ENCODE assay signal across 19 cellular contexts in genomic region chr3:45991341-45991740, GRCh38. TPM values are rescaled to one million over a fixed set of nuclear protein-coding genes. Genes with fewer than 3 reads are reported as not detected.
DNase-seq lines count a peak whose midpoint lies in the region; ATAC-seq and TF ChIP-seq lines count a peak whose summit lies in the region.
"Had no signal": no experiment of that assay in that cellular context is flagged by ENCODE, and none has a peak within 500 bp of the region (broad histone marks: within the 10 kb centered on the region; RNA-seq: fewer than 3 reads in every experiment).

No MANE protein-coding gene starts in this region.

- no peak for DNase-seq in CD4-positive, alpha-beta T cell
- DNase-seq in T-cell: no peak
- no peak for DNase-seq in esophagus muscularis mucosa (ENCODE audit: extremely low spot score)
- no peak for DNase-seq in sigmoid colon
- DNase-seq in DMS79 (lab: John Stamatoyannopoulos, UW): no peak
- no peak for DNase-seq in 8988T
- DNase-seq: activated T-cell treated with anti-CD3 and anti-CD28 coated beads for 4 hours; HCEC 1CT; NCI-H146; NCI-H446 treated with DMSO at 0.1 percent for 48 hours; stimulated activated naive CD4-positive, alpha-beta T cell had no signal

- TF ChIP-seq POLR2A in esophagus muscularis mucosa (IDR thresholded peaks at IDR 0.05; ENCODE audit: low read depth) (no peak), sigmoid colon (IDR thresholded peaks at IDR 0.05) (no peak)

- intact Hi-C loops in CD4-positive, alpha-beta T cell (cut with DNase I, micrococcal nuclease): loop anchor here (5.0 kb wide), 2 partner anchors 39 to 44 kb away; no protein-coding TSS in a partner anchor
- intact Hi-C loops in esophagus muscularis mucosa (cut with DNase I): no loop called here
- intact Hi-C loops in sigmoid colon (cut with DNase I): no loop called here

- H3K36me3 ChIP-seq in esophagus muscularis mucosa: no peaks in the 10 kb centered on the region
- H3K36me3 ChIP-seq in sigmoid colon: no peaks in the 10 kb centered on the region

- no peak overlapping the region for H3K4me3 Mint-ChIP-seq in CD4-positive, alpha-beta T cell
- H3K4me3 Mint-ChIP-seq in T-cell: peak overlapping the region in 1 of 3 donors; percentile 3

- TF ChIP-seq CTCF in CD4-positive, alpha-beta T cell (IDR thresholded peaks at IDR 0.05): no peak
- TF ChIP-seq CTCF in esophagus muscularis mucosa (IDR thresholded peaks at IDR 0.05): no peak
- TF ChIP-seq CTCF in sigmoid colon (IDR thresholded peaks at IDR 0.05): no peak

- H3K4me1 ChIP-seq in esophagus muscularis mucosa: peaks cover 86 to 91% (median 88%) of the 10 kb centered on the region in 4 donors
- H3K4me1 ChIP-seq in sigmoid colon: peaks cover 0 to 88% (median 83%) of the 10 kb centered on the region in 4 donors

- H3K4me3 ChIP-seq in esophagus muscularis mucosa: no peak overlapping the region
- no peak overlapping the region for H3K4me3 ChIP-seq in sigmoid colon
- H3K4me3 ChIP-seq: hepatocyte, SK-N-MC had no signal

- H3K36me3 Mint-ChIP-seq in CD4-positive, alpha-beta T cell (ENCODE audit: low read depth): peaks cover 14% of the 10 kb centered on the region
- H3K36me3 Mint-ChIP-seq in T-cell: peaks cover 33% of the 10 kb centered on the region

- no peaks in the 10 kb centered on the region for H3K9me3 ChIP-seq in CD4-positive, alpha-beta T cell (ENCODE audit: control insufficient read depth, low read length)
- H3K9me3 ChIP-seq in esophagus muscularis mucosa: no peaks in the 10 kb centered on the region
- H3K9me3 ChIP-seq in sigmoid colon: no peaks in the 10 kb centered on the region

- no peaks in the 10 kb centered on the region for H3K27me3 Mint-ChIP-seq in CD4-positive, alpha-beta T cell
- no peaks in the 10 kb centered on the region for H3K27me3 Mint-ChIP-seq in T-cell

- H3K27me3 ChIP-seq in CD4-positive, alpha-beta T cell (ENCODE audit: control insufficient read depth, insufficient read depth, low read length): no peaks in the 10 kb centered on the region
- no peaks in the 10 kb centered on the region for H3K27me3 ChIP-seq in esophagus muscularis mucosa
- H3K27me3 ChIP-seq in sigmoid colon: no peaks in the 10 kb centered on the region
- H3K27me3 ChIP-seq: hepatocyte had no signal

- no peaks in the 10 kb centered on the region for H3K9me3 Mint-ChIP-seq in CD4-positive, alpha-beta T cell
- H3K9me3 Mint-ChIP-seq in T-cell: no peaks in the 10 kb centered on the region
- H3K9me3 Mint-ChIP-seq: nephron had no signal

- ATAC-seq in CD4-positive, alpha-beta T cell (ENCODE audit: poor library complexity): no peak
- ATAC-seq in T-cell (replicated peaks in 1 of 4) (no peak), GM18498 (IDR thresholded peaks at IDR 0.05; ENCODE audit: unreplicated experiment) (no peak), HG02623 (IDR thresholded peaks at IDR 0.05; ENCODE audit: unreplicated experiment) (no peak)

- peak overlapping the region; percentile 92 for H3K27ac Mint-ChIP-seq in CD4-positive, alpha-beta T cell
- H3K27ac Mint-ChIP-seq in T-cell: peak overlapping the region; percentile 84
- H3K27ac Mint-ChIP-seq: nephron had no signal

- 77% methylated on average over 6 of the region's 6 CpGs for WGBS in esophagus muscularis mucosa
- WGBS in sigmoid colon, 2 donors: 72 to 87% methylated on average over 6 of the region's 6 CpGs

- CTCF ChIA-PET in CD4-positive, alpha-beta T cell (lab: Charles Lee): no interaction called here
- CTCF ChIA-PET in T-cell (lab: Charles Lee): interaction anchor here in 1 of 2 donors (0.7 kb wide), 2 partner anchors 33 to 44 kb away, joined by 3 read pairs; no protein-coding TSS in a partner anchor

- POLR2A ChIA-PET in CD4-positive, alpha-beta T cell (lab: Charles Lee): interaction anchor here (0.8 kb wide), 1 partner anchor 34 kb away, joined by 3 read pairs; no protein-coding TSS in a partner anchor
- POLR2A ChIA-PET in T-cell (lab: Charles Lee): no interaction called here

- H3K4me1 Mint-ChIP-seq in CD4-positive, alpha-beta T cell (ENCODE audit: low read depth): peaks cover 81% of the 10 kb centered on the region
- H3K4me1 Mint-ChIP-seq in T-cell: peaks cover 66 to 82% (median 80%) of the 10 kb centered on the region in 3 donors

- TF ChIP-seq EP300 in esophagus muscularis mucosa (IDR thresholded peaks at IDR 0.05): no peak
- TF ChIP-seq EP300 in sigmoid colon (IDR thresholded peaks at IDR 0.05): no peak

- no peak overlapping the region for H3K27ac ChIP-seq in CD4-positive, alpha-beta T cell (ENCODE audit: low read depth, low read length)
- H3K27ac ChIP-seq in esophagus muscularis mucosa (replicated peaks in 1 of 4) (peak overlapping the region; percentile 71 to 96 (median 92)), sigmoid colon (peak overlapping the region; percentile 91 to 98 (median 95))
- H3K27ac ChIP-seq: hepatocyte, KMS-11, SK-N-MC had no signal

RNA-seq across cellular contexts. Expression of gene FYCO1, which starts 4.3 kb away (rescaled TPM):
- total RNA-seq in CD4-positive, alpha-beta T cell: 10 to 100 TPM; 17.4 to 20.1 TPM
- total RNA-seq in T-cell (10 to 100 TPM; 24.6 to 46.3 (median 35.0) TPM), esophagus muscularis mucosa (100 to 1,000 TPM in 1 of 4 donors, 10 to 100 TPM in 3; 64.1 to 122 (median 93.8) TPM), sigmoid colon (100 to 1,000 TPM in 1 of 4 donors, 10 to 100 TPM in 3; 72.1 to 115 (median 79.2) TPM)
- 10 to 100 TPM in 1 of 3 donors, 1 to 10 TPM in 2; 8.4 to 15.0 (median 9.9) TPM for polyA plus RNA-seq in sigmoid colon

RNA-seq across cellular contexts. Expression of gene XCR1, which starts 35.9 kb away (rescaled TPM):
- under 1 TPM; 0.14 to 0.20 TPM for total RNA-seq in CD4-positive, alpha-beta T cell
- total RNA-seq in T-cell: under 1 TPM in 2 of 5 donors, not detected in 3; 0.08 to 0.28 TPM
- total RNA-seq in esophagus muscularis mucosa: under 1 TPM in 1 of 4 donors, not detected in 3; 0.17 TPM
- under 1 TPM in 1 of 4 donors, not detected in 3; under 0.01 TPM for total RNA-seq in sigmoid colon
- 1 to 10 TPM in 1 of 3 donors, not detected in 2; 3.5 TPM for polyA plus RNA-seq in sigmoid colon
- total RNA-seq: epithelial cell of proximal tubule, OCI-LY7 had no signal

RNA-seq across cellular contexts. Expression of gene CXCR6, which starts 48.1 kb away (rescaled TPM):
- total RNA-seq in CD4-positive, alpha-beta T cell: 1 to 10 TPM; 1.7 to 2.0 TPM
- total RNA-seq in T-cell (10 to 100 TPM in 1 of 5 donors, 1 to 10 TPM in 4; 2.0 to 14.7 (median 3.7) TPM), esophagus muscularis mucosa (1 to 10 TPM in 1 of 4 donors, under 1 TPM in 3; 0.39 to 7.1 (median 0.49) TPM), sigmoid colon (under 1 TPM in 3 of 4 donors, not detected in 1; 0.36 to 0.95 (median 0.49) TPM)
- polyA plus RNA-seq in sigmoid colon: 1 to 10 TPM in 1 of 3 donors, not detected in 2; 3.3 TPM
- total RNA-seq: epithelial cell of proximal tubule, hepatocyte, OCI-LY7 had no signal

Comparison
In these comparisons a context has a peak if more than half of its experiments do, and no peak if none do; other contexts are left out.
1. intact Hi-C loops: an anchor here in CD4-positive, alpha-beta T cell (5.0 kb wide); none called in esophagus muscularis mucosa and sigmoid colon.